ENCODE assay signal across 10 cellular contexts in genomic region chr3:128432301-128432897, GRCh38. TPM values are rescaled to one million over a fixed set of nuclear protein-coding genes. Genes with fewer than 3 reads are reported as not detected.
DNase-seq lines count a peak whose midpoint lies in the region; ATAC-seq and TF ChIP-seq lines count a peak whose summit lies in the region.
"Had no signal": no experiment of that assay in that cellular context is flagged by ENCODE, and none has a peak within 500 bp of the region (broad histone marks: within the 10 kb centered on the region; RNA-seq: fewer than 3 reads in every experiment).

No MANE protein-coding gene starts in this region.

- H3K27me3 ChIP-seq in SK-N-SH (ENCODE audit: insufficient read depth) (no peaks in the 10 kb centered on the region), thymus (ENCODE audit: control insufficient read depth, insufficient read depth) (peaks cover 43% of the 10 kb centered on the region)

- no peak for TF ChIP-seq EP300 in SK-N-SH (IDR thresholded peaks at IDR 0.05; ENCODE audit: borderline replicate concordance in 1 of 2, low read depth in 1 of 2, low read length in 1 of 2)

- H3K36me3 Mint-ChIP-seq in WTC11 = no peaks in the 10 kb centered on the region

- H3K9me2 ChIP-seq in SK-N-SH = no peaks in the 10 kb centered on the region

- H3K27ac Mint-ChIP-seq in WTC11 = peak overlapping the region; percentile 13

- H3K27ac ChIP-seq in SK-N-SH (ENCODE audit: low read depth in 2 of 2, low read length in 1 of 2) (no peak overlapping the region), thymus (ENCODE audit: low read depth) (no peak overlapping the region)

- peaks cover 56% of the 10 kb centered on the region for H3K4me1 Mint-ChIP-seq in WTC11

- no peaks in the 10 kb centered on the region for H4K20me1 ChIP-seq in SK-N-SH (ENCODE audit: insufficient read depth)

- H3F3A ChIP-seq in SK-N-SH (replicated peaks; ENCODE audit: insufficient read depth) = peaks cover 3% of the 10 kb centered on the region

- H3K9ac ChIP-seq in SK-N-SH = no peak overlapping the region

- CTCF ChIA-PET in SK-N-SH (lab: Yijun Ruan, JAX) = interaction anchor here (1.0 kb wide), 1 partner anchor 153 kb away, joined by 3 read pairs; no protein-coding TSS in a partner anchor
- CTCF ChIA-PET in WTC11 (lab: Charles Lee) = interaction anchor here (0.6 to 2.2 kb wide), 6 partner anchors 24 to 185 kb away, joined by 3 to 13 read pairs (median 5); no protein-coding TSS in a partner anchor

- 88% methylated on average over 24 of the region's 33 CpGs for WGBS in SK-N-SH (ENCODE audit: low lambda C conversion rate)
- WGBS in thymus = 18% methylated on average over 33 of the region's 33 CpGs

- no peak for TF ChIP-seq CTCF in SK-N-SH (IDR thresholded peaks at IDR 0.05)
- TF ChIP-seq CTCF in WTC11 (IDR thresholded peaks at IDR 0.05) = no peak

- no peak for ATAC-seq in SK-N-SH treated with all-trans-retinoic acid at 6 μM for 48 hours
- ATAC-seq in WTC11 = peak; percentile 46

- H3K4me1 ChIP-seq in SK-N-SH (ENCODE audit: control insufficient read depth in 1 of 2, insufficient read depth in 2 of 2, low read depth in 1 of 2, low read length in 1 of 2) (peaks cover 0 to 61% of the 10 kb centered on the region in 2 experiments; a peak in 1 of 4 replicates), thymus (ENCODE audit: control insufficient read depth, insufficient read depth, low read length) (no peaks in the 10 kb centered on the region)

- peak overlapping the region; percentile 75 for H3K4me3 Mint-ChIP-seq in WTC11

- H3K9me3 ChIP-seq in SK-N-SH (no peaks in the 10 kb centered on the region), thymus (ENCODE audit: control insufficient read depth) (no peaks in the 10 kb centered on the region)

- no peaks in the 10 kb centered on the region for H3K9me3 Mint-ChIP-seq in WTC11

- TF ChIP-seq RAD21 in SK-N-SH (IDR thresholded peaks at IDR 0.05; ENCODE audit: low read length) = no peak

- H3K4me3 ChIP-seq in SK-N-SH (ENCODE audit: low read depth in 2 of 2, low read length in 1 of 2) = no peak overlapping the region
- H3K4me3 ChIP-seq in thymus (ENCODE audit: low read length) = peak overlapping the region; percentile 30

- no peak overlapping the region for H3K4me2 ChIP-seq in SK-N-SH

- H3K27me3 Mint-ChIP-seq in WTC11 (ENCODE audit: low read depth) = peaks cover 76% of the 10 kb centered on the region

- no peak overlapping the region for H2AFZ ChIP-seq in SK-N-SH (ENCODE audit: low read depth)

- POLR2A ChIA-PET in SK-N-SH (lab: Yijun Ruan, JAX) = no interaction called here
- POLR2A ChIA-PET in WTC11 (lab: Charles Lee) = interaction anchor here (0.5 to 1.4 kb wide), 4 partner anchors 49 to 475 kb away, joined by 3 read pairs; no protein-coding TSS in a partner anchor

- DNase-seq in SK-N-SH = peak; percentile 44
- DNase-seq in WTC11 (ENCODE audit: low spot score) = peak; percentile 63
- peak; percentile 61 for DNase-seq in left kidney (ENCODE audit: low read depth, low spot score)
- no peak for DNase-seq in hippocampal formation (lab: John Stamatoyannopoulos, UW)
- DNase-seq in H4 (ENCODE audit: low spot score) = no peak
- no peak for DNase-seq in glomerular visceral epithelial cell (ENCODE audit: extremely low spot score)
- DNase-seq: activated CD4-positive, alpha-beta T cell treated with anti-CD3 and anti-CD28 coated beads for 48 hours had no signal

- no peaks in the 10 kb centered on the region for H3K79me2 ChIP-seq in SK-N-SH (ENCODE audit: insufficient read depth)

- no peaks in the 10 kb centered on the region for H3K36me3 ChIP-seq in SK-N-SH (replicated peaks in 1 of 2; ENCODE audit: control insufficient read depth in 1 of 2, insufficient read depth in 2 of 2, low read length in 1 of 2)
- H3K36me3 ChIP-seq in thymus (ENCODE audit: control insufficient read depth, insufficient read depth) = no peaks in the 10 kb centered on the region

TF ChIP-seq in SK-N-SH, 30 proteins besides CTCF, POLR2A, EP300 and RAD21:
- TF ChIP-seq USF1 (IDR thresholded peaks at IDR 0.05; ENCODE audit: borderline replicate concordance, low read depth) (no peak), NRF1 (IDR thresholded peaks at IDR 0.05; ENCODE audit: low read depth, low read length) (no peak)
- TF ChIP-seq, protein P1, sequence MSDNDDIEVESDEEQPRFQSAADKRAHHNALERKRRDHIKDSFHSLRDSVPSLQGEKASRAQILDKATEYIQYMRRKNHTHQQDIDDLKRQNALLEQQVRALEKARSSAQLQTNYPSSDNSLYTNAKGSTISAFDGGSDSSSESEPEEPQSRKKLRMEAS (IDR thresholded peaks at IDR 0.05; ENCODE audit: low read depth) = no peak

TF ChIP-seq in SK-N-SH treated with all-trans-retinoic acid at 6 μM for 48 hours, 23 proteins besides CTCF, POLR2A, EP300 and RAD21:
- TF ChIP-seq SNAI2 (CRISPR knock-in tag; IDR thresholded peaks at IDR 0.05) (no peak), CSRNP3 (CRISPR knock-in tag; IDR thresholded peaks at IDR 0.05) (no peak), GLIS3 (CRISPR knock-in tag; IDR thresholded peaks at IDR 0.05) (no peak), ZNF70 (CRISPR knock-in tag; IDR thresholded peaks at IDR 0.05) (no peak), PPARA (CRISPR knock-in tag; IDR thresholded peaks at IDR 0.05; ENCODE audit: borderline replicate concordance) (no peak), RARB (CRISPR knock-in tag; IDR thresholded peaks at IDR 0.05) (no peak), BACH2 (CRISPR knock-in tag; IDR thresholded peaks at IDR 0.05; ENCODE audit: borderline replicate concordance) (no peak), ZFP3 (CRISPR knock-in tag; IDR thresholded peaks at IDR 0.05) (no peak), CREB5 (CRISPR knock-in tag; IDR thresholded peaks at IDR 0.05; ENCODE audit: low read depth) (no peak)

TF ChIP-seq in WTC11, 78 proteins besides CTCF, POLR2A, EP300 and RAD21 (continues in another document):
- no peak for TF ChIP-seq IRF1 (CRISPR knock-in tag; IDR thresholded peaks at IDR 0.05)
- TF ChIP-seq FOXP4 (CRISPR knock-in tag; IDR thresholded peaks at IDR 0.05) = no peak
- no peak for TF ChIP-seq ZNF425 (CRISPR knock-in tag; conservative IDR thresholded peaks at IDR 0.05)
- no peak for TF ChIP-seq CREB1 (CRISPR knock-in tag; IDR thresholded peaks at IDR 0.05)
- TF ChIP-seq, protein P2, sequence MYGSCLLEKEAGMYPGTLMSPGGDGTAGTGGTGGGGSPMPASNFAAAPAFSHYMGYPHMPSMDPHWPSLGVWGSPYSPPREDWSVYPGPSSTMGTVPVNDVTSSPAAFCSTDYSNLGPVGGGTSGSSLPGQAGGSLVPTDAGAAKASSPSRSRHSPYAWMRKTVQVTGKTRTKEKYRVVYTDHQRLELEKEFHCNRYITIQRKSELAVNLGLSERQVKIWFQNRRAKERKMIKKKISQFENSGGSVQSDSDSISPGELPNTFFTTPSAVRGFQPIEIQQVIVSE (CRISPR knock-in tag; IDR thresholded peaks at IDR 0.05; ENCODE audit: borderline replicate concordance) = no peak

RNA-seq across cellular contexts. Expression of gene DNAJB8, which starts 34.3 kb away (rescaled TPM):
- polyA plus RNA-seq in SK-N-SH (2012; rRNA removed) = not detected in 2 replicates
- polyA plus RNA-seq in SK-N-SH (2012; cell fraction: cytosol; rRNA removed) = not detected in 2 replicates
- polyA plus RNA-seq in SK-N-SH (2012; cell fraction: nucleus; rRNA removed) = not detected in 2 replicates
- total RNA-seq in WTC11 (2021) = not detected in 3 replicates
- not detected for polyA plus RNA-seq in thymus
- not detected in 2 replicates for total RNA-seq in H4 (2014; rRNA removed; shearing (Covaris generic))
- total RNA-seq: dermis blood vessel endothelial cell had no signal

Comparison
In these comparisons a context has a peak if more than half of its experiments do, and no peak if none do; other contexts are left out.
1. DNase-seq: peak in SK-N-SH (single experiment), WTC11 (single experiment) and left kidney (single experiment); none in hippocampal formation (0 of 2), H4 (single experiment) and glomerular visceral epithelial cell (single experiment).